8 cellular contexts compared by ENCODE assay signal in genomic region chr20:45415822-45416637, GRCh38. TPM values are rescaled to one million over a fixed set of nuclear protein-coding genes. Genes with fewer than 3 reads are reported as not detected.
DNase-seq lines count a peak whose midpoint lies in the region; ATAC-seq and TF ChIP-seq lines count a peak whose summit lies in the region.

PIGT (plus strand) TSS chr20:45416141; CDS start chr20:45416157, 16 bp downstream.

- peak within 1 kb of the TSS; percentile 91 to 98 (median 96) for H3K27ac Mint-ChIP-seq in CD14-positive monocyte

- H3K27me3 ChIP-seq in dorsolateral prefrontal cortex, result no peaks in the 10 kb centered on the region

- peaks cover 14% of the 10 kb centered on the region for H3K4me1 Mint-ChIP-seq in CD14-positive monocyte

- DNase-seq in CD14-positive monocyte (ENCODE audit: low spot score), result peak; percentile 82
- DNase-seq in NCI-H82 treated with DMSO at 0.1 percent for 48 hours (lab: John Stamatoyannopoulos, UW; ENCODE audit: unreplicated experiment), result peak; percentile 77
- DNase-seq in activated CD4-positive, alpha-beta T cell treated with anti-CD3 and anti-CD28 coated beads, Interleukin-2, amount 50 U/mL, for 48 hours, result peak; percentile 81 to 88
- DNase-seq in dorsolateral prefrontal cortex, result peak; percentile 82 to 95 (median 93)
- DNase-seq in lower leg skin (ENCODE audit: low spot score in 2 of 2), result peak; percentile 86 to 97
- peak; percentile 79 to 92 for DNase-seq in stimulated activated CD4-positive, alpha-beta T cell treated with anti-CD3 and anti-CD28 coated beads, Interleukin-4, amount 100 ng/mL, for 4 hours

- H3K4me3 ChIP-seq in dorsolateral prefrontal cortex (peak within 1 kb of the TSS; percentile 52 to 99 (median 87)), lower leg skin (ENCODE audit: low read depth, poor library complexity, severe bottlenecking) (peak within 1 kb of the TSS; percentile 96)

- TF ChIP-seq CTCF in CD14-positive monocyte (IDR thresholded peaks at IDR 0.05), result no peak
- TF ChIP-seq CTCF in dorsolateral prefrontal cortex (IDR thresholded peaks at IDR 0.05 in 54 of 56, conservative IDR thresholded peaks at IDR 0.05 in 2 of 56; ENCODE audit: low read depth in 1 of 56, partially characterized antibody in 56 of 56), result peak in 26 of 56 donors; percentile 5 to 50 (median 24)
- TF ChIP-seq CTCF in lower leg skin (IDR thresholded peaks at IDR 0.05), result no peak

- H3K4me3 Mint-ChIP-seq in CD14-positive monocyte, result peak within 1 kb of the TSS; percentile 96

- peak; percentile 80 for ATAC-seq in GM19372 (IDR thresholded peaks at IDR 0.05; ENCODE audit: low read depth, unreplicated experiment)
- ATAC-seq in HG03521 (IDR thresholded peaks at IDR 0.05; ENCODE audit: unreplicated experiment), result peak; percentile 76

- H3K9me3 Mint-ChIP-seq in CD14-positive monocyte, result no peaks in the 10 kb centered on the region

- intact Hi-C loops in CD14-positive monocyte (cut with micrococcal nuclease) (loop anchor here in 1 of 2 donors (5.0 kb wide), 1 partner anchor 49 kb away; no protein-coding TSS in a partner anchor), dorsolateral prefrontal cortex (cut with DNase I) (no loop called here), lower leg skin (cut with DNase I; ENCODE audit: low total_unique reads) (no loop called here)

- H3K36me3 Mint-ChIP-seq in CD14-positive monocyte, result peaks cover 30 to 34% of the 10 kb centered on the region in 2 donors

- H3K27ac ChIP-seq in dorsolateral prefrontal cortex, result peak within 1 kb of the TSS in 58 of 59 donors; percentile 41 to 100 (median 87)

- TF ChIP-seq POLR2A in lower leg skin (IDR thresholded peaks at IDR 0.05), result peak in 1 of 2 donors; percentile 27

- peaks cover 0 to 2% (median 0%) of the 10 kb centered on the region in 3 donors for H3K27me3 Mint-ChIP-seq in CD14-positive monocyte (ENCODE audit: low read depth in 3 of 3)

- WGBS in lower leg skin, 2 donors, result 0 to 1% methylated on average over 45 to 52 of the region's 52 CpGs

RNA-seq across cellular contexts. Expression of gene PIGT, which starts in this region (rescaled TPM):
- 10 to 100 TPM; 59.7 to 87.6 TPM for polyA plus RNA-seq in CD14-positive monocyte
- 100 to 1,000 TPM in 6 of 120 experiments, 10 to 100 TPM in 114; 56.0 to 148 (median 76.4) TPM for total RNA-seq in dorsolateral prefrontal cortex
- total RNA-seq in lower leg skin, result 10 to 100 TPM; 33.6 to 64.5 (median 45.6) TPM

Comparison
In these comparisons a context has a peak if more than half of its experiments do, and no peak if none do; other contexts are left out.
1. Peak in every context shown above with its lines: DNase-seq, ATAC-seq, H3K4me3 ChIP-seq and H3K27ac ChIP-seq.